In the genomic region with DNA sequence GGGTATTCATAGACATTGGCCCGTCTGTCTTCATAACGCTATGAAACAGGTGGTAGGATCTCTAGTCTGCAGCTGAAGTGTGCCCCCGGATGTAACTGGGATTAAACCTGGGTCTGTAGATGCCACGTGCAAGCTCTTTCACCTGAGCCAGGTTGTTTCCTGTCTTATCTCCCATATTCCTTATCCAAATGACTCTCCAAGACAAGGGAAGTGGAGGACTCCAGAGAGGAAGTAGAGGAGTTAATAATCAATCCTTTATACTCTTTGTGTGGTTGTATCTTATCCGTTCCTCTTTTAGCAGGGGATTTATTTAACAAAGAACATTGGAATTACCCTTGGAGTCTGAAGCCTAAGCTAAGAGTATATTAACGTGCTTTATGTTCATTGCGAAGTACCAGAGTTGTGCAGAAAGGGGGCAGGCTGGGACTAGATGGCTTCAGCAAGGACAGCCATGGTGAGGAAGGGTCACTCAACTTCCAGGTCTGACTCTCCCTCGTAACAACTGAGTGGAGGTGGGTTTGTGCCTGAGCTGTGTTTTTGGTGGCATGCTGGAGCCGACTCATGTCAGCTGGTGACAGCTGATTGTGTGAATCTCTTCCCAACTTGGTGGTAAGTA, we compare ENCODE assay signal across 14 cellular contexts.
DNase-seq lines count a peak whose midpoint lies in the region; TF ChIP-seq lines count a peak whose summit lies in the region.
"Had no signal": no experiment of that assay in that cellular context is flagged by ENCODE, and none has a peak within 500 bp of the region (broad histone marks: within the 10 kb centered on the region; RNA-seq: fewer than 3 reads in every experiment).

No MANE protein-coding gene starts in this region.

- H3K27ac ChIP-seq in WERI-Rb-1 (no peak overlapping the region), caudate nucleus (ENCODE audit: low read depth, low read length) (no peak overlapping the region)
- H3K27ac ChIP-seq: body of pancreas, dorsolateral prefrontal cortex, SJCRH30, thyroid gland had no signal

- H3K4me1 ChIP-seq in BE2C = no peaks in the 10 kb centered on the region
- H3K4me1 ChIP-seq: body of pancreas, SJCRH30, thyroid gland had no signal

- H3K27me3 ChIP-seq in BE2C (peaks cover 5% of the 10 kb centered on the region; the same call in 1 of the 2 replicates), WERI-Rb-1 (ENCODE audit: insufficient read depth, low read depth, severe bottlenecking) (no peaks in the 10 kb centered on the region)
- H3K27me3 ChIP-seq: body of pancreas, dorsolateral prefrontal cortex, SJCRH30, thyroid gland had no signal

- H3K36me3 ChIP-seq in BE2C (no peaks in the 10 kb centered on the region), WERI-Rb-1 (no peaks in the 10 kb centered on the region)
- H3K36me3 ChIP-seq: SJCRH30, thyroid gland had no signal

- no peaks in the 10 kb centered on the region for H3K9me3 ChIP-seq in BE2C
- no peaks in the 10 kb centered on the region for H3K9me3 ChIP-seq in WERI-Rb-1 (ENCODE audit: severe bottlenecking)
- H3K9me3 ChIP-seq: body of pancreas, SJCRH30, thyroid gland had no signal

- H3K4me3 ChIP-seq in BE2C (ENCODE audit: low read depth, low read length) (no peak overlapping the region), GM12875 (ENCODE audit: low read depth, low read length) (no peak overlapping the region), WERI-Rb-1 (ENCODE audit: low read depth, low read length) (no peak overlapping the region)
- H3K4me3 ChIP-seq: body of pancreas, dorsolateral prefrontal cortex, SJCRH30, thyroid gland had no signal

- TF ChIP-seq CTCF in BE2C (IDR thresholded peaks at IDR 0.05; ENCODE audit: low read depth, low read length) (peak; percentile 31), GM12875 (IDR thresholded peaks at IDR 0.05; ENCODE audit: borderline replicate concordance, insufficient read depth, low read depth, low read length) (0 out of 2 replicates have a peak, but pooled peaks have one; percentile 10), WERI-Rb-1 (IDR thresholded peaks at IDR 0.05; ENCODE audit: low read depth, low read length) (peak; percentile 58; the same call in 1 of the 2 replicates)

- DNase-seq in BE2C (no peak), WERI-Rb-1 (peak; percentile 49), iPS-NIHi7 (ENCODE audit: extremely low spot score) (peak; percentile 56), caudate nucleus (lab: John Stamatoyannopoulos, UW) (no peak), NCI-H510A treated with DMSO at 0.1 percent for 48 hours (lab: John Stamatoyannopoulos, UW) (no peak), NCI-H2227 (lab: John Stamatoyannopoulos, UW; ENCODE audit: unreplicated experiment) (no peak), DMS79 (lab: John Stamatoyannopoulos, UW) (no peak)
- DNase-seq: activated CD4-positive, alpha-beta T cell treated with anti-CD3 and anti-CD28 coated beads for 1 hour; activated naive CD4-positive, alpha-beta T cell treated with anti-CD3 and anti-CD28 coated beads for 36 hours; body of pancreas; dorsolateral prefrontal cortex; SJCRH30; thyroid gland had no signal

Comparison
In these comparisons a context has a peak if more than half of its experiments do, and no peak if none do; other contexts are left out.
1. DNase-seq: peak in WERI-Rb-1 (single experiment) and iPS-NIHi7 (single experiment); none in BE2C (single experiment), caudate nucleus (0 of 61), NCI-H510A treated with DMSO at 0.1 percent for 48 hours (single experiment), NCI-H2227 (single experiment) and DMS79 (single experiment).
2. Peak in every context shown above with its lines, with median percentiles within 50 percentile points of each other: CTCF ChIP-seq.